In the genomic region with DNA sequence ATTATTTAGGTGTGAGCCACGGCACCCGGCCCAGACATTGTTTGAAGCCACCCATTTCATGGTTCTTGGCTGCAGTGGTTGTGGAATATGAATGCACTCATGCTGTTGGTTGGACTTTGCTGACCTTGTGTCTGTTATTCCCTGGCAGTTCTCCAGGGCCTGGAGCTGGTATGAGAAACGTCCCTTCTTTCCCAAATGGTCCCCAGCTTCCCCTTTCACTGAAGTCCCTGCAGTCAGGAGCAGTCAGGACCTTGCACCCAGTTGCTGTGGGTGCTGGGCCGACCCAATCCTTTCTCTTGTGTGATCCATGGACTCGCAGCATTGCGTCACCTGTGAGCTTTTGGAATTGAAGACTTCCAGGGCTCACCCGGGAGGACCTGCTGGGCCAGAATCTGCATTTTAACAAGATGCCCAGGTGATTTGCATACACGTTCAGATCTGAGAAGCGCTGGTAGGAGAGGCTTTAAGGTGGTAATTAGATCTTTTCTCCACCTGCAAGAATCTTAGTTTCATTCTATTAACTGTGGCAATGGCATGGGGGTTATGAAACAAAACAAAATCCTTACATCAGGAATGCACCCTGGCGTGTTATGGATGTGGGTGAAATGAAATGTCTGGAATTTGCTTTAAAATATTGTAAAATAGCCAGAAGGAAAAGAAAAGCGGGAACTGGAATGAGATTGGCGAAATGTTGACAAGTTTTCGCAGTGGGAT, we compare ENCODE assay signal across 8 cellular contexts. TPM values are rescaled to one million over a fixed set of nuclear protein-coding genes. Genes with fewer than 3 reads are reported as not detected.
DNase-seq lines count a peak whose midpoint lies in the region; ATAC-seq, FAIRE-seq and TF ChIP-seq lines count a peak whose summit lies in the region.
"Not testable (repeated sequence)": the region's sequence is repeated elsewhere in the genome, so short reads cannot be mapped to it uniquely, and the experiment has no call there.

No MANE protein-coding gene starts in this region.

- not testable (repeated sequence) for H3K23ac ChIP-seq in mesendoderm (ENCODE audit: low read length)

- not testable (repeated sequence) for H3K4me2 ChIP-seq in hepatocyte; mesendoderm (ENCODE audit: low read length)

- not testable (repeated sequence) for H3K36me3 ChIP-seq in H7 (replicated peaks; ENCODE audit: control insufficient read depth, insufficient read depth, low read length); HUES64 (ENCODE audit: insufficient read depth, low read length); adrenal gland (replicated peaks in 1 of 2); hepatocyte (replicated peaks; ENCODE audit: insufficient read depth, low read depth); iPS-18a (ENCODE audit: control insufficient read depth, low read depth, low read length); mesendoderm (ENCODE audit: control insufficient read depth, insufficient read depth, low read length); small intestine (ENCODE audit: control insufficient read depth in 2 of 2, insufficient read depth in 2 of 2, low read length in 2 of 2)

- H4K5ac ChIP-seq in mesendoderm (ENCODE audit: low read length), result not testable (repeated sequence)

- H3K9ac ChIP-seq in HUES64 (ENCODE audit: low read depth, low read length) (peak overlapping the region; percentile 8; the same call in 1 of the 2 replicates), iPS-18a (ENCODE audit: low read length) (peak overlapping the region; percentile 36)
- H3K9ac ChIP-seq in mesendoderm (ENCODE audit: low read length), result not testable (repeated sequence)

- TF ChIP-seq CTCF in adrenal gland (IDR thresholded peaks at IDR 0.05); hepatocyte (IDR thresholded peaks at IDR 0.05; ENCODE audit: poor library complexity): not testable (repeated sequence)

- not testable (repeated sequence) for H2AK5ac ChIP-seq in mesendoderm (ENCODE audit: low read length)

- not testable (repeated sequence) for H3K4me1 ChIP-seq in HUES64 (ENCODE audit: insufficient read depth, low read length); adrenal gland (replicated peaks in 1 of 2); hepatocyte (ENCODE audit: insufficient read depth); mesendoderm (ENCODE audit: control insufficient read depth, low read depth, low read length); small intestine (ENCODE audit: control insufficient read depth in 2 of 2, insufficient read depth in 1 of 2, low read depth in 1 of 2, low read length in 1 of 2)
- H3K4me1 ChIP-seq in iPS-18a (ENCODE audit: control insufficient read depth, low read depth, low read length), result peaks cover 17% of the 10 kb centered on the region

- not testable (repeated sequence) for FAIRE-seq in small intestine (lab: Jason Lieb, UNC)

- 22% methylated on average over 13 of the region's 13 CpGs for WGBS in HUES64
- 47 to 57% (median 50%) methylated on average over 10 to 13 of the region's 13 CpGs for WGBS in adrenal gland, 4 donors
- WGBS in hepatocyte (ENCODE audit: low lambda C conversion rate, missing lambda C conversion rate), result 31% methylated on average over 13 of the region's 13 CpGs
- no CpG with 5 or more reads among the region's 13 CpGs for WGBS in mesendoderm (ENCODE audit: extremely low coverage, insufficient coverage, low lambda C conversion rate)
- 32 to 38% (median 37%) methylated on average over 13 of the region's 13 CpGs for WGBS in small intestine, 3 donors

- H2AFZ ChIP-seq in hepatocyte, result not testable (repeated sequence)

- not testable (repeated sequence) for H3K56ac ChIP-seq in mesendoderm (ENCODE audit: low read length)

- H3K4ac ChIP-seq in mesendoderm (ENCODE audit: low read depth, low read length), result not testable (repeated sequence)

- TF ChIP-seq POLR2A in adrenal gland (IDR thresholded peaks at IDR 0.05), result not testable (repeated sequence)

- not testable (repeated sequence) for H3K9me2 ChIP-seq in hepatocyte (replicated peaks; ENCODE audit: insufficient read depth)

- H3K4me3 ChIP-seq in H7 (ENCODE audit: insufficient read depth, low read depth, low read length); HUES64 (ENCODE audit: low read length); adrenal gland; hepatocyte; iPS-18a (ENCODE audit: low read length); mesendoderm (ENCODE audit: low read length); small intestine (ENCODE audit: low read depth in 1 of 2, low read length in 2 of 2): not testable (repeated sequence)

- H3K9me3 ChIP-seq in HUES64 (ENCODE audit: insufficient read depth, low read depth, low read length); adrenal gland (replicated peaks in 1 of 3); hepatocyte (ENCODE audit: low read depth); iPS-18a (ENCODE audit: control insufficient read depth, low read depth, low read length); small intestine (ENCODE audit: control insufficient read depth, low read depth): not testable (repeated sequence)

- intact Hi-C loops in adrenal gland (cut with DNase I), result not testable (repeated sequence)

- H2BK5ac ChIP-seq in mesendoderm (ENCODE audit: low read length), result not testable (repeated sequence)

- not testable (repeated sequence) for H4K8ac ChIP-seq in mesendoderm (ENCODE audit: low read depth, low read length)

- ATAC-seq in left lobe of liver, result peak; percentile 99

- DNase-seq in H7, result peak; percentile 50
- peak in 4 of 7 donors; percentile 11 to 30 (median 24) for DNase-seq in adrenal gland
- DNase-seq in hepatocyte (ENCODE audit: low spot score), result peak; percentile 13
- peak; percentile 80 for DNase-seq in left lobe of liver (ENCODE audit: low spot score)
- peak; percentile 41 for DNase-seq in mesendoderm
- DNase-seq in small intestine, result peak; percentile 3

- not testable (repeated sequence) for H4K20me1 ChIP-seq in hepatocyte (ENCODE audit: insufficient read depth, poor library complexity, severe bottlenecking)

- H2BK120ac ChIP-seq in mesendoderm (ENCODE audit: low read depth, low read length), result not testable (repeated sequence)

- not testable (repeated sequence) for H3K79me1 ChIP-seq in mesendoderm (ENCODE audit: low read length)

- peak overlapping the region; percentile 78; the same call in 1 of the 2 replicates for H3K27ac ChIP-seq in HUES64 (ENCODE audit: low read depth, low read length)
- not testable (repeated sequence) for H3K27ac ChIP-seq in adrenal gland; hepatocyte; mesendoderm (ENCODE audit: low read depth, low read length); small intestine (ENCODE audit: low read depth in 1 of 2, low read length in 1 of 2)
- H3K27ac ChIP-seq in iPS-18a (ENCODE audit: low read length), result peak overlapping the region; percentile 64

- not testable (repeated sequence) for H3K79me2 ChIP-seq in hepatocyte; mesendoderm (ENCODE audit: control insufficient read depth, insufficient read depth, low read length)

- not testable (repeated sequence) for H2BK15ac ChIP-seq in mesendoderm (replicated peaks; ENCODE audit: low read depth)

- not testable (repeated sequence) for H3K27me3 ChIP-seq in H7 (ENCODE audit: control insufficient read depth, insufficient read depth, low read length); HUES64 (ENCODE audit: insufficient read depth, low read length); adrenal gland; hepatocyte; iPS-18a (ENCODE audit: control insufficient read depth, insufficient read depth, low read length); mesendoderm (ENCODE audit: insufficient read depth, low read length, poor library complexity); small intestine (ENCODE audit: control insufficient read depth in 2 of 2, insufficient read depth in 2 of 2, low read length in 2 of 2)

- H3K18ac ChIP-seq in mesendoderm (ENCODE audit: low read length), result not testable (repeated sequence)

RNA-seq across cellular contexts. Expression of a gene that starts 37.3 kb away (rescaled TPM):
- 30.9 and 38.0 TPM in 2 replicates for total RNA-seq in H7 (2014; rRNA removed; shearing (Covaris generic))
- 17.0 TPM for polyA plus RNA-seq in HUES64 (2013, experiment 1 of 2)
- polyA plus RNA-seq in HUES64 (2013, experiment 2 of 2), result 19.0 TPM
- total RNA-seq in adrenal gland (10 to 100 TPM in 5 of 8 donors, 1 to 10 TPM in 3; 7.7 to 19.5 (median 10.9) TPM), hepatocyte (5.8 and 16.5 TPM in 2 replicates), left lobe of liver (5.0 TPM)
- polyA plus RNA-seq in adrenal gland (10 to 100 TPM in 1 of 3 donors, 1 to 10 TPM in 2; 7.0 to 11.8 (median 7.2) TPM), hepatocyte (16.1 and 16.7 TPM in 2 replicates), small intestine (1 to 10 TPM; 4.5 to 9.7 (median 4.9) TPM)
- polyA plus RNA-seq in mesendoderm (2013, experiment 1 of 2), result 14.7 TPM
- 15.9 TPM for polyA plus RNA-seq in mesendoderm (2013, experiment 2 of 2)

Comparison
In these comparisons a context has a peak if more than half of its experiments do, and no peak if none do; other contexts are left out.
1. DNase-seq: peak in every context shown above with its lines; median percentile 80 in left lobe of liver; 50 in H7; 41 in mesendoderm; 24 in adrenal gland; 13 in hepatocyte; 3 in small intestine.